11 cellular contexts compared by ENCODE assay signal in the genomic region with DNA sequence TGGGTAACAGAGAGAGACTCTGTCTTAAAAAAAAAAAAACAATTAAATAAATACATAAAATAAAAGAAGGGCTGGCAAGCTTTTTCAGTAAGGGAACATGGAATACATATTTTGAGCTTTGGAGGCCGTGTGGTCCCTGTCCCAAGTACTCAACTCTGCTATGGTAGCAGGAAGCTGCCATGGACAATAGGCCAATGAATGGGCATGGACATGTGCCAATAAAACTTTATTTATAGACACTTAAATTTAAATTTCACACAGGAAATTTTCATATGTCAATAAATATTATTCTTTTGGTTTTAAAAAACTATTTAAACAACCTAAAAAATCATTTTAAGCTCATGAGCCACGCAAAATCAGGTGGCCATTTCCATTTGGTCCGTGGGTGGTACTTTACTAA. TPM values are rescaled to one million over a fixed set of nuclear protein-coding genes. Genes with fewer than 3 reads are reported as not detected.
"Had no signal": no experiment of that assay in that cellular context is flagged by ENCODE, and none has a peak within 500 bp of the region (broad histone marks: within the 10 kb centered on the region; RNA-seq: fewer than 3 reads in every experiment).

No MANE protein-coding gene starts in this region.

- DNase-seq: GM23248, GOT3, H7, HFFc6, KG1 had no signal

- H3K27ac ChIP-seq: GM23248 had no signal

- H3K9ac ChIP-seq: GM23248 had no signal

- H3K4me3 ChIP-seq: GM23248, HAP-1 had no signal

- H3K36me3 ChIP-seq: HAP-1 had no signal

- ATAC-seq: HCT116 had no signal

- FAIRE-seq: HTR-8/SVneo had no signal

- H2AFZ ChIP-seq: GM23248 had no signal

RNA-seq across cellular contexts. Expression of gene OTOA, which starts 3.8 kb away (rescaled TPM):
- total RNA-seq: GM23248, H4, H7, HFFc6 had no signal
- polyA plus RNA-seq: GM23248, IgD-negative memory B cell had no signal

RNA-seq across cellular contexts. Expression of gene IGSF6, which starts 15.2 kb away (rescaled TPM):
- total RNA-seq: GM23248, H4, H7, HFFc6, HT-29 had no signal
